In genomic region chr1:27831568-27832410, GRCh38 we compare ENCODE assay signal across 8 cellular contexts. TPM values are rescaled to one million over a fixed set of nuclear protein-coding genes. Genes with fewer than 3 reads are reported as not detected.
DNase-seq lines count a peak whose midpoint lies in the region; ATAC-seq, FAIRE-seq and TF ChIP-seq lines count a peak whose summit lies in the region.

No MANE protein-coding gene starts in this region.

- H3K27me3 ChIP-seq in right atrium auricular region (no peaks in the 10 kb centered on the region), K562 (ENCODE audit: control insufficient read depth in 2 of 2, insufficient read depth in 2 of 2, low read length in 2 of 2) (no peaks in the 10 kb centered on the region)

- 7% methylated on average over 10 of the region's 10 CpGs for WGBS in K562 (ENCODE audit: insufficient coverage, low coverage, missing lambda C conversion rate)

- peak overlapping the region in 1 of 2 donors; percentile 94 for H3K27ac ChIP-seq in right atrium auricular region
- peak overlapping the region; percentile 82 for H3K27ac ChIP-seq in K562 (ENCODE audit: extremely low read depth, low read depth, low read length)

- in situ Hi-C loops in K562 (cut with MboI) = no loop called here

- no peaks in the 10 kb centered on the region for H4K20me1 ChIP-seq in K562 (replicated peaks; ENCODE audit: control insufficient read depth, insufficient read depth, low read length)

- POLR2A ChIA-PET in K562 (lab: Yijun Ruan, JAX) = interaction anchor here (0.7 to 3.5 kb wide), 19 partner anchors 9 to 283 kb away, joined by 3 to 28 read pairs (median 4); partner anchors contain the start of gene STX12

- H3K36me3 ChIP-seq in right atrium auricular region = peaks cover 6% of the 10 kb centered on the region
- H3K36me3 ChIP-seq in K562 (ENCODE audit: control insufficient read depth, insufficient read depth, low read length) = peaks cover 45% of the 10 kb centered on the region

- H3K4me1 ChIP-seq in right atrium auricular region (peaks cover 0 to 20% of the 10 kb centered on the region in 2 donors), K562 (replicated peaks in 1 of 2; ENCODE audit: control insufficient read depth in 2 of 2, insufficient read depth in 2 of 2, low read length in 2 of 2) (peaks cover 7 to 14% of the 10 kb centered on the region in 2 experiments; a peak in 3 of 5 replicates)

- no peaks in the 10 kb centered on the region for H3K9me1 ChIP-seq in K562 (ENCODE audit: control insufficient read depth, insufficient read depth, low read length)

- CTCF ChIA-PET in K562 (lab: Yijun Ruan, JAX; ENCODE audit: low intra/inter-chr PET ratio) = no interaction called here

- H3K4me3 ChIP-seq in right atrium auricular region (peak overlapping the region; percentile 93 to 99), K562 (peak overlapping the region; percentile 61)

- TSS peak; percentile 41 for BruUV-seq in K562 (replicated peaks; lab: Mats Ljungman, UMichigan)

- peak overlapping the region; percentile 88 to 96 for H3K9ac ChIP-seq in K562 (ENCODE audit: insufficient read depth in 1 of 2, low read depth in 2 of 2, low read length in 2 of 2)

- no peak for DNase-seq in right atrium auricular region (ENCODE audit: low spot score)
- no peak for DNase-seq in cardiac septum (ENCODE audit: low spot score)
- DNase-seq in K562 (ENCODE audit: extremely low read depth in 1 of 4, low spot score in 3 of 4) = peak in 1 of 4 experiments; percentile 35
- peak; percentile 16 to 28 for DNase-seq in lung microvascular endothelial cell (ENCODE audit: low read depth in 2 of 2)
- no peak for DNase-seq in NCI-H1105 treated with DMSO at 0.1 percent for 48 hours (lab: John Stamatoyannopoulos, UW)
- DNase-seq in NCI-H1092 (lab: John Stamatoyannopoulos, UW) = no peak

- H3K79me2 ChIP-seq in K562 (ENCODE audit: control insufficient read depth, insufficient read depth, low read length) = peaks cover 65% of the 10 kb centered on the region

- H3K9me3 ChIP-seq in right atrium auricular region (no peaks in the 10 kb centered on the region), K562 (replicated peaks; ENCODE audit: control insufficient read depth, insufficient read depth, low read depth, low read length) (no peaks in the 10 kb centered on the region)

- TF ChIP-seq RAD21 in K562 (CRISPR knock-in tag; conservative IDR thresholded peaks at IDR 0.05 in 1 of 2, IDR thresholded peaks at IDR 0.05 in 1 of 2) = no peak

- no peak for TF ChIP-seq POLR2A in K562 (conservative IDR thresholded peaks at IDR 0.05)

- ATAC-seq in K562 (0 out of 3 replicates have a peak, but pooled peaks have one; percentile 7), GM21723 (IDR thresholded peaks at IDR 0.05; ENCODE audit: unreplicated experiment) (no peak), GM21528 (IDR thresholded peaks at IDR 0.05; ENCODE audit: low FRiP score, unreplicated experiment) (no peak)

- TF ChIP-seq CTCF in right atrium auricular region (IDR thresholded peaks at IDR 0.05) = no peak
- no peak for TF ChIP-seq CTCF in K562 (IDR thresholded peaks at IDR 0.05 in 2 of 3, conservative IDR thresholded peaks at IDR 0.05 in 1 of 3; ENCODE audit: insufficient read depth in 2 of 3, low read depth in 1 of 3, low read length in 3 of 3)

- FAIRE-seq in K562 (lab: Jason Lieb, UNC) = peak; percentile 29

- intact Hi-C loops in cardiac septum (cut with DNase I) (loop anchor here (2.0 to 5.0 kb wide), 2 partner anchors 59 to 107 kb away; partner anchors contain the start of genes FAM76A and STX12), K562 (cut with micrococcal nuclease) (loop anchor here (5.0 kb wide), 2 partner anchors 59 to 164 kb away; partner anchors contain the start of gene STX12)

- TF ChIP-seq EP300 in K562 (IDR thresholded peaks at IDR 0.05; ENCODE audit: low read length) = no peak

- peak overlapping the region; percentile 95 for H3K4me2 ChIP-seq in K562 (ENCODE audit: insufficient read depth, low read length)

- H2AFZ ChIP-seq in K562 (ENCODE audit: low read depth, low read length) = no peak overlapping the region

TF ChIP-seq in K562, 482 proteins besides CTCF, POLR2A, EP300 and RAD21 (continues in another document):
- TF ChIP-seq NFE2 (IDR thresholded peaks at IDR 0.05; ENCODE audit: low read depth) (no peak), OTX1 (CRISPR knock-in tag; IDR thresholded peaks at IDR 0.05) (no peak), SREBF2 (CRISPR knock-in tag; IDR thresholded peaks at IDR 0.05) (0 out of 2 replicates have a peak, but pooled peaks have one; percentile 51), BCL6 (CRISPR knock-in tag; IDR thresholded peaks at IDR 0.05) (no peak), MYC (IDR thresholded peaks at IDR 0.05; ENCODE audit: low read depth, low read length) (no peak), MYC (CRISPR knock-in tag; IDR thresholded peaks at IDR 0.05; ENCODE audit: borderline replicate concordance, low read depth) (no peak), GATAD2B (IDR thresholded peaks at IDR 0.05; ENCODE audit: borderline replicate concordance) (no peak), TEAD1 (CRISPR knock-in tag; IDR thresholded peaks at IDR 0.05) (0 out of 4 replicates have a peak, but pooled peaks of 1 of the 2 experiments have one; percentile 0)

RNA-seq across cellular contexts. Expression of gene PPP1R8, which starts 1.2 kb away (rescaled TPM):
- 10 to 100 TPM; 17.9 to 23.9 TPM for total RNA-seq in right atrium auricular region
- 23.8 TPM for total RNA-seq in cardiac septum
- 20.9 and 25.0 TPM in 2 replicates for total RNA-seq in K562 (2011; cell fraction: chromatin; rRNA removed; ENCODE audit: low replicate concordance)
- total RNA-seq in K562 (2011; cell fraction: nucleolus; rRNA removed) = 24.2 and 25.8 TPM in 2 replicates
- total RNA-seq in K562 (2011; cell fraction: nucleoplasm; rRNA removed) = 22.5 and 26.0 TPM in 2 replicates
- 70.7 and 79.1 TPM in 2 replicates for total RNA-seq in K562 (2014; rRNA removed)
- 74.6 and 79.6 TPM in 2 replicates for total RNA-seq in K562 (2014; rRNA removed; fragmentation: Illumina TruSeq; extraction: Trizol)
- total RNA-seq in K562 (2015; rRNA removed; fragmentation: Illumina TruSeq; extraction: Trizol) = 80.1 and 87.9 TPM in 2 replicates
- 66.7 and 75.3 TPM in 2 replicates for total RNA-seq in K562 (2021)
- polyA plus RNA-seq in K562 (2011; rRNA removed) = 89.6 and 101 TPM in 2 replicates
- polyA plus RNA-seq in K562 (2011; cell fraction: cytosol; rRNA removed) = 74.3 and 80.9 TPM in 2 replicates
- 37.2 and 44.2 TPM in 2 replicates for polyA plus RNA-seq in K562 (2011; cell fraction: nucleus; rRNA removed)
- 53.6 and 64.5 TPM in 2 replicates for polyA plus RNA-seq in K562 (2012)
- 107 and 132 TPM in 2 replicates for polyA plus RNA-seq in K562 (2014; fragmentation: Illumina TruSeq; extraction: Trizol)
- polyA plus RNA-seq in K562 (2014; fragmentation: Nextera tagmentation; extraction: Ambion mirVana) = 10 to 100 TPM; 16.2 to 20.2 TPM
- 83.0 and 89.5 TPM in 2 replicates for polyA plus RNA-seq in K562 (2014; rRNA removed)
- polyA minus RNA-seq in K562 (2011; rRNA and poly(A)+ RNA removed) = 120 and 129 TPM in 2 replicates
- 48.7 and 53.1 TPM in 2 replicates for polyA minus RNA-seq in K562 (2011; cell fraction: cytosol; rRNA and poly(A)+ RNA removed)
- polyA minus RNA-seq in K562 (2011; cell fraction: nucleus; rRNA and poly(A)+ RNA removed) = 12.4 and 24.0 TPM in 2 replicates
- 47.7 and 56.5 TPM in 2 replicates for total RNA-seq in lung microvascular endothelial cell

RNA-seq across cellular contexts. Expression of gene THEMIS2, which starts 40.6 kb away (rescaled TPM):
- total RNA-seq in right atrium auricular region = 10 to 100 TPM in 1 of 2 donors, 1 to 10 TPM in 1; 7.4 to 13.1 TPM
- total RNA-seq in cardiac septum = 3.6 TPM
- 11.1 and 36.1 TPM in 2 replicates for total RNA-seq in K562 (2011; cell fraction: chromatin; rRNA removed; ENCODE audit: low replicate concordance)
- total RNA-seq in K562 (2011; cell fraction: nucleolus; rRNA removed) = 23.2 and 25.5 TPM in 2 replicates
- 18.8 and 19.5 TPM in 2 replicates for total RNA-seq in K562 (2011; cell fraction: nucleoplasm; rRNA removed)
- total RNA-seq in K562 (2014; rRNA removed) = 10.8 and 12.6 TPM in 2 replicates
- 4.2 and 6.8 TPM in 2 replicates for total RNA-seq in K562 (2014; rRNA removed; fragmentation: Illumina TruSeq; extraction: Trizol)
- 4.6 and 4.9 TPM in 2 replicates for total RNA-seq in K562 (2015; rRNA removed; fragmentation: Illumina TruSeq; extraction: Trizol)
- total RNA-seq in K562 (2021) = 12.7 TPM in 2 replicates
- 8.5 and 16.9 TPM in 2 replicates for polyA plus RNA-seq in K562 (2011; rRNA removed)
- 15.5 and 15.9 TPM in 2 replicates for polyA plus RNA-seq in K562 (2011; cell fraction: cytosol; rRNA removed)
- 23.2 and 24.7 TPM in 2 replicates for polyA plus RNA-seq in K562 (2011; cell fraction: nucleus; rRNA removed)
- 8.4 and 16.6 TPM in 2 replicates for polyA plus RNA-seq in K562 (2012)
- 8.0 and 9.5 TPM in 2 replicates for polyA plus RNA-seq in K562 (2014; fragmentation: Illumina TruSeq; extraction: Trizol)
- polyA plus RNA-seq in K562 (2014; fragmentation: Nextera tagmentation; extraction: Ambion mirVana) = 1 to 10 TPM; 2.3 to 3.4 TPM
- 11.7 and 12.8 TPM in 2 replicates for polyA plus RNA-seq in K562 (2014; rRNA removed)
- 7.9 and 9.4 TPM in 2 replicates for polyA minus RNA-seq in K562 (2011; rRNA and poly(A)+ RNA removed)
- 7.0 and 10.6 TPM in 2 replicates for polyA minus RNA-seq in K562 (2011; cell fraction: cytosol; rRNA and poly(A)+ RNA removed)
- 8.6 and 11.6 TPM in 2 replicates for polyA minus RNA-seq in K562 (2011; cell fraction: nucleus; rRNA and poly(A)+ RNA removed)
- total RNA-seq in lung microvascular endothelial cell = 34.7 and 35.9 TPM in 2 replicates

RNA-seq across cellular contexts. Expression of gene STX12, which starts 58.8 kb away (rescaled TPM):
- 10 to 100 TPM; 24.6 to 31.6 TPM for total RNA-seq in right atrium auricular region
- total RNA-seq in cardiac septum = 27.4 TPM
- 38.9 and 95.6 TPM in 2 replicates for total RNA-seq in K562 (2011; cell fraction: chromatin; rRNA removed; ENCODE audit: low replicate concordance)
- total RNA-seq in K562 (2011; cell fraction: nucleolus; rRNA removed) = 20.0 and 21.6 TPM in 2 replicates
- 42.5 and 46.3 TPM in 2 replicates for total RNA-seq in K562 (2011; cell fraction: nucleoplasm; rRNA removed)
- total RNA-seq in K562 (2014; rRNA removed) = 18.2 and 27.2 TPM in 2 replicates
- total RNA-seq in K562 (2014; rRNA removed; fragmentation: Illumina TruSeq; extraction: Trizol) = 27.1 and 31.5 TPM in 2 replicates
- 24.7 and 25.7 TPM in 2 replicates for total RNA-seq in K562 (2015; rRNA removed; fragmentation: Illumina TruSeq; extraction: Trizol)
- 23.1 and 23.8 TPM in 2 replicates for total RNA-seq in K562 (2021)
- polyA plus RNA-seq in K562 (2011; rRNA removed) = 18.4 and 24.4 TPM in 2 replicates
- 9.6 and 15.1 TPM in 2 replicates for polyA plus RNA-seq in K562 (2011; cell fraction: cytosol; rRNA removed)
- 23.7 and 41.6 TPM in 2 replicates for polyA plus RNA-seq in K562 (2011; cell fraction: nucleus; rRNA removed)
- 14.9 and 21.8 TPM in 2 replicates for polyA plus RNA-seq in K562 (2012)
- polyA plus RNA-seq in K562 (2014; fragmentation: Illumina TruSeq; extraction: Trizol) = 26.9 and 31.3 TPM in 2 replicates
- polyA plus RNA-seq in K562 (2014; fragmentation: Nextera tagmentation; extraction: Ambion mirVana) = 10 to 100 TPM; 23.1 to 27.4 TPM
- 16.9 and 18.6 TPM in 2 replicates for polyA plus RNA-seq in K562 (2014; rRNA removed)
- polyA minus RNA-seq in K562 (2011; rRNA and poly(A)+ RNA removed) = 20.1 and 32.5 TPM in 2 replicates
- 9.1 and 14.3 TPM in 2 replicates for polyA minus RNA-seq in K562 (2011; cell fraction: cytosol; rRNA and poly(A)+ RNA removed)
- polyA minus RNA-seq in K562 (2011; cell fraction: nucleus; rRNA and poly(A)+ RNA removed) = 12.3 and 14.1 TPM in 2 replicates
- total RNA-seq in lung microvascular endothelial cell = 56.9 and 78.2 TPM in 2 replicates

Comparison
In these comparisons a context has a peak if more than half of its experiments do, and no peak if none do; other contexts are left out.
1. DNase-seq: peak in lung microvascular endothelial cell (2 of 2); none in right atrium auricular region (single experiment), cardiac septum (single experiment), NCI-H1105 treated with DMSO at 0.1 percent for 48 hours (single experiment) and NCI-H1092 (single experiment).